ENCODE assay signal across 18 cellular contexts in genomic region chr2:85613717-85614515, GRCh38. TPM values are rescaled to one million over a fixed set of nuclear protein-coding genes. Genes with fewer than 3 reads are reported as not detected.
DNase-seq lines count a peak whose midpoint lies in the region; ATAC-seq lines count a peak whose summit lies in the region.
"Had no signal": no experiment of that assay in that cellular context is flagged by ENCODE, and none has a peak within 500 bp of the region (broad histone marks: within the 10 kb centered on the region; RNA-seq: fewer than 3 reads in every experiment).

No MANE protein-coding gene starts in this region.

- H3K9me2 ChIP-seq in Karpas-422 (replicated peaks; ENCODE audit: insufficient read depth, low read length) = no peaks in the 10 kb centered on the region
- H3K9me2 ChIP-seq: SK-N-SH had no signal

- no peaks in the 10 kb centered on the region for H3K27me3 ChIP-seq in Karpas-422 (ENCODE audit: low read length)

- H3K27ac Mint-ChIP-seq in stimulated activated naive CD8-positive, alpha-beta T cell treated with anti-CD3 and anti-CD28 coated beads, Interleukin-15, Interleukin-2, amounts not matched to agents 100 ng/mL and 50 ng/mL, for 24 hours = peak overlapping the region; percentile 41
- no peak overlapping the region for H3K27ac Mint-ChIP-seq in activated T-helper 17 cell treated with anti-CD3 and anti-CD28 coated beads, Interleukin-2, amount 50 U/mL, for 72 hours
- H3K27ac Mint-ChIP-seq in natural killer cell treated with Interleukin-12 subunit alpha and Interleukin-12 subunit beta and Interleukin-15 and Interleukin-18, amount 100 ng/mL, for 72 hours = peak overlapping the region in 1 of 2 donors; percentile 82
- H3K27ac Mint-ChIP-seq in stimulated activated naive B cell treated with anti-CD40 and anti-IgM and Interleukin-4, amounts not matched to agents 10 μg/mL and 1 μg/mL and 100 μg/mL, for 72 hours = no peak overlapping the region

- peaks cover 12% of the 10 kb centered on the region for H3K36me3 ChIP-seq in Karpas-422 (ENCODE audit: insufficient read depth, low read length)
- H3K36me3 ChIP-seq: thoracic aorta had no signal

- no peaks in the 10 kb centered on the region for H3K9me3 ChIP-seq in Karpas-422 (ENCODE audit: low read length)
- H3K9me3 ChIP-seq: SK-N-SH, thoracic aorta had no signal

- no peak overlapping the region for H3K9ac ChIP-seq in Karpas-422 (ENCODE audit: low read length)
- H3K9ac ChIP-seq: SK-N-SH had no signal

- H3K4me3 ChIP-seq in Karpas-422 (ENCODE audit: low read length) = no peak overlapping the region
- H3K4me3 ChIP-seq: thoracic aorta had no signal

- no peaks in the 10 kb centered on the region for H3K9me3 Mint-ChIP-seq in stimulated activated naive CD8-positive, alpha-beta T cell treated with anti-CD3 and anti-CD28 coated beads, Interleukin-15, Interleukin-2, amounts not matched to agents 100 ng/mL and 50 ng/mL, for 24 hours
- H3K9me3 Mint-ChIP-seq in activated T-helper 17 cell treated with anti-CD3 and anti-CD28 coated beads, Interleukin-2, amount 50 U/mL, for 72 hours = no peaks in the 10 kb centered on the region
- no peaks in the 10 kb centered on the region for H3K9me3 Mint-ChIP-seq in natural killer cell treated with Interleukin-12 subunit alpha and Interleukin-12 subunit beta and Interleukin-15 and Interleukin-18, amount 100 ng/mL, for 72 hours
- H3K9me3 Mint-ChIP-seq in stimulated activated naive B cell treated with anti-CD40 and anti-IgM and Interleukin-4, amounts not matched to agents 10 μg/mL and 1 μg/mL and 100 μg/mL, for 72 hours = no peaks in the 10 kb centered on the region
- H3K9me3 Mint-ChIP-seq: naive thymus-derived CD8-positive, alpha-beta T cell had no signal

- peaks cover 22% of the 10 kb centered on the region for H3K36me3 Mint-ChIP-seq in stimulated activated naive CD8-positive, alpha-beta T cell treated with anti-CD3 and anti-CD28 coated beads, Interleukin-15, Interleukin-2, amounts not matched to agents 100 ng/mL and 50 ng/mL, for 24 hours (ENCODE audit: low read depth)
- H3K36me3 Mint-ChIP-seq in activated T-helper 17 cell treated with anti-CD3 and anti-CD28 coated beads, Interleukin-2, amount 50 U/mL, for 72 hours (ENCODE audit: low read depth) = peaks cover 37% of the 10 kb centered on the region
- H3K36me3 Mint-ChIP-seq in natural killer cell treated with Interleukin-12 subunit alpha and Interleukin-12 subunit beta and Interleukin-15 and Interleukin-18, amount 100 ng/mL, for 72 hours = peaks cover 7% of the 10 kb centered on the region
- peaks cover 5 to 10% of the 10 kb centered on the region in 2 donors for H3K36me3 Mint-ChIP-seq in stimulated activated naive B cell treated with anti-CD40 and anti-IgM and Interleukin-4, amounts not matched to agents 10 μg/mL and 1 μg/mL and 100 μg/mL, for 72 hours

- peaks cover 36% of the 10 kb centered on the region for H3K4me1 Mint-ChIP-seq in stimulated activated naive CD8-positive, alpha-beta T cell treated with anti-CD3 and anti-CD28 coated beads, Interleukin-15, Interleukin-2, amounts not matched to agents 100 ng/mL and 50 ng/mL, for 24 hours (ENCODE audit: low read depth)
- H3K4me1 Mint-ChIP-seq in activated T-helper 17 cell treated with anti-CD3 and anti-CD28 coated beads, Interleukin-2, amount 50 U/mL, for 72 hours = peaks cover 1% of the 10 kb centered on the region
- H3K4me1 Mint-ChIP-seq in natural killer cell treated with Interleukin-12 subunit alpha and Interleukin-12 subunit beta and Interleukin-15 and Interleukin-18, amount 100 ng/mL, for 72 hours (ENCODE audit: low read depth in 2 of 2) = peaks cover 15 to 19% of the 10 kb centered on the region in 2 donors
- H3K4me1 Mint-ChIP-seq in stimulated activated naive B cell treated with anti-CD40 and anti-IgM and Interleukin-4, amounts not matched to agents 10 μg/mL and 1 μg/mL and 100 μg/mL, for 72 hours = peaks cover 6 to 37% of the 10 kb centered on the region in 2 donors

- H3K4me2 ChIP-seq in Karpas-422 (ENCODE audit: low read depth, low read length, poor library complexity, severe bottlenecking) = no peak overlapping the region
- H3K4me2 ChIP-seq: SK-N-SH had no signal

- peaks cover 42% of the 10 kb centered on the region for H3K4me1 ChIP-seq in Karpas-422 (ENCODE audit: low read length)

- peaks cover 62% of the 10 kb centered on the region for H3K79me2 ChIP-seq in Karpas-422 (ENCODE audit: low read length)

- H4K20me1 ChIP-seq in Karpas-422 (ENCODE audit: insufficient read depth, low read depth, low read length) = peaks cover 18% of the 10 kb centered on the region

- peak overlapping the region; percentile 22 for H3K4me3 Mint-ChIP-seq in stimulated activated naive CD8-positive, alpha-beta T cell treated with anti-CD3 and anti-CD28 coated beads, Interleukin-15, Interleukin-2, amounts not matched to agents 100 ng/mL and 50 ng/mL, for 24 hours
- H3K4me3 Mint-ChIP-seq in activated T-helper 17 cell treated with anti-CD3 and anti-CD28 coated beads, Interleukin-2, amount 50 U/mL, for 72 hours = peak overlapping the region; percentile 98
- H3K4me3 Mint-ChIP-seq in natural killer cell treated with Interleukin-12 subunit alpha and Interleukin-12 subunit beta and Interleukin-15 and Interleukin-18, amount 100 ng/mL, for 72 hours = peak overlapping the region; percentile 26
- H3K4me3 Mint-ChIP-seq in stimulated activated naive B cell treated with anti-CD40 and anti-IgM and Interleukin-4, amounts not matched to agents 10 μg/mL and 1 μg/mL and 100 μg/mL, for 72 hours = no peak overlapping the region

- DNase-seq in stimulated activated naive CD8-positive, alpha-beta T cell treated with anti-CD3 and anti-CD28 coated beads, Interleukin-15, Interleukin-2, amounts not matched to agents 100 U/mL and 50 U/mL, for 24 hours = no peak
- DNase-seq in natural killer cell treated with Interleukin-12 subunit alpha and Interleukin-12 subunit beta and Interleukin-15 and Interleukin-18, amount 100 ng/mL, for 72 hours (ENCODE audit: low spot score) = no peak
- no peak for DNase-seq in COLO829 (ENCODE audit: low spot score)
- DNase-seq in stimulated activated naive B cell treated with anti-CD40 and anti-IgM and Interleukin-4, amounts not matched to agents 10 μg/mL and 1 μg/mL and 100 μg/mL, for 72 hours = no peak
- no peak for DNase-seq in Karpas-422
- DNase-seq: activated CD4-positive, CD25-positive, alpha-beta regulatory T cell treated with anti-CD3 and anti-CD28 coated beads, Interleukin-2, amount 50 U/mL, for 72 hours; foreskin fibroblast; hippocampal formation; Kasumi-1; naive thymus-derived CD8-positive, alpha-beta T cell; NCI-H1092; NCI-H2081; NCI-H446; SK-N-SH; stimulated activated CD8-positive, alpha-beta memory T cell treated with anti-CD3 and anti-CD28 coated beads, Interleukin-4, amount 100 ng/mL, for 48 hours had no signal

- no peak for ATAC-seq in stimulated activated naive CD8-positive, alpha-beta T cell treated with anti-CD3 and anti-CD28 coated beads, Interleukin-15, Interleukin-2, amounts not matched to agents 100 U/mL and 50 U/mL, for 24 hours
- no peak for ATAC-seq in activated T-helper 17 cell treated with anti-CD3 and anti-CD28 coated beads, Interleukin-2, amount 50 U/mL, for 72 hours (replicated peaks)
- ATAC-seq in natural killer cell treated with Interleukin-12 subunit alpha and Interleukin-12 subunit beta and Interleukin-15 and Interleukin-18, amount 100 ng/mL, for 72 hours = no peak
- ATAC-seq in stimulated activated naive B cell treated with anti-CD40 and anti-IgM and Interleukin-4, amounts not matched to agents 10 μg/mL and 1 μg/mL and 100 μg/mL, for 72 hours (replicated peaks) = no peak
- ATAC-seq: naive thymus-derived CD8-positive, alpha-beta T cell had no signal

- H3K27ac ChIP-seq in Karpas-422 (ENCODE audit: low read length) = no peak overlapping the region
- H3K27ac ChIP-seq: thoracic aorta had no signal

- no peak overlapping the region for H2AFZ ChIP-seq in Karpas-422 (ENCODE audit: low read length)

- no peaks in the 10 kb centered on the region for H3K27me3 Mint-ChIP-seq in stimulated activated naive CD8-positive, alpha-beta T cell treated with anti-CD3 and anti-CD28 coated beads, Interleukin-15, Interleukin-2, amounts not matched to agents 100 ng/mL and 50 ng/mL, for 24 hours
- no peaks in the 10 kb centered on the region for H3K27me3 Mint-ChIP-seq in activated T-helper 17 cell treated with anti-CD3 and anti-CD28 coated beads, Interleukin-2, amount 50 U/mL, for 72 hours
- no peaks in the 10 kb centered on the region for H3K27me3 Mint-ChIP-seq in natural killer cell treated with Interleukin-12 subunit alpha and Interleukin-12 subunit beta and Interleukin-15 and Interleukin-18, amount 100 ng/mL, for 72 hours
- H3K27me3 Mint-ChIP-seq in stimulated activated naive B cell treated with anti-CD40 and anti-IgM and Interleukin-4, amounts not matched to agents 10 μg/mL and 1 μg/mL and 100 μg/mL, for 72 hours = no peaks in the 10 kb centered on the region
- H3K27me3 Mint-ChIP-seq: naive thymus-derived CD8-positive, alpha-beta T cell had no signal

RNA-seq across cellular contexts. Expression of gene C2orf68, which starts 2.0 kb away (rescaled TPM):
- 10 to 100 TPM; 21.6 to 32.5 TPM for total RNA-seq in activated T-helper 17 cell treated with anti-CD3 and anti-CD28 coated beads, Interleukin-2, amount 50 U/mL, for 72 hours
- 10 to 100 TPM; 29.1 to 29.2 TPM for total RNA-seq in natural killer cell treated with Interleukin-12 subunit alpha and Interleukin-12 subunit beta and Interleukin-15 and Interleukin-18, amount 100 ng/mL, for 72 hours
- total RNA-seq in Karpas-422 (2014; rRNA removed; shearing (Covaris generic); ENCODE audit: low replicate concordance) = 69.1 and 111 TPM in 2 replicates

RNA-seq across cellular contexts. Expression of gene USP39, which starts 2.1 kb away (rescaled TPM):
- 10 to 100 TPM; 48.8 to 79.2 TPM for total RNA-seq in activated T-helper 17 cell treated with anti-CD3 and anti-CD28 coated beads, Interleukin-2, amount 50 U/mL, for 72 hours
- total RNA-seq in natural killer cell treated with Interleukin-12 subunit alpha and Interleukin-12 subunit beta and Interleukin-15 and Interleukin-18, amount 100 ng/mL, for 72 hours = 100 to 1,000 TPM in 1 of 2 donors, 10 to 100 TPM in 1; 72.9 to 107 TPM
- total RNA-seq in Karpas-422 (2014; rRNA removed; shearing (Covaris generic); ENCODE audit: low replicate concordance) = 111 and 118 TPM in 2 replicates

RNA-seq across cellular contexts. Expression of gene TMEM150A, which starts 11.4 kb away (rescaled TPM):
- 1 to 10 TPM; 3.3 to 3.7 TPM for total RNA-seq in activated T-helper 17 cell treated with anti-CD3 and anti-CD28 coated beads, Interleukin-2, amount 50 U/mL, for 72 hours
- 1 to 10 TPM; 4.7 to 6.4 TPM for total RNA-seq in natural killer cell treated with Interleukin-12 subunit alpha and Interleukin-12 subunit beta and Interleukin-15 and Interleukin-18, amount 100 ng/mL, for 72 hours
- total RNA-seq in Karpas-422 (2014; rRNA removed; shearing (Covaris generic); ENCODE audit: low replicate concordance) = 13.3 and 17.2 TPM in 2 replicates

RNA-seq across cellular contexts. Expression of gene RNF181, which starts 18.4 kb away (rescaled TPM):
- total RNA-seq in activated T-helper 17 cell treated with anti-CD3 and anti-CD28 coated beads, Interleukin-2, amount 50 U/mL, for 72 hours = 100 to 1,000 TPM; 116 to 156 TPM
- 100 to 1,000 TPM; 116 to 149 TPM for total RNA-seq in natural killer cell treated with Interleukin-12 subunit alpha and Interleukin-12 subunit beta and Interleukin-15 and Interleukin-18, amount 100 ng/mL, for 72 hours
- total RNA-seq in Karpas-422 (2014; rRNA removed; shearing (Covaris generic); ENCODE audit: low replicate concordance) = 332 and 398 TPM in 2 replicates

RNA-seq across cellular contexts. Expression of gene VAMP5, which starts 29.7 kb away (rescaled TPM):
- 10 to 100 TPM; 36.8 to 51.2 TPM for total RNA-seq in activated T-helper 17 cell treated with anti-CD3 and anti-CD28 coated beads, Interleukin-2, amount 50 U/mL, for 72 hours
- total RNA-seq in natural killer cell treated with Interleukin-12 subunit alpha and Interleukin-12 subunit beta and Interleukin-15 and Interleukin-18, amount 100 ng/mL, for 72 hours = 10 to 100 TPM; 30.5 to 50.7 TPM
- 0.29 TPM in 1 of 2 replicates, not detected in the other for total RNA-seq in Karpas-422 (2014; rRNA removed; shearing (Covaris generic); ENCODE audit: low replicate concordance)

Comparison
In these comparisons a context has a peak if more than half of its experiments do, and no peak if none do; other contexts are left out.
1. H3K4me3 Mint-ChIP-seq: peak in stimulated activated naive CD8-positive, alpha-beta T cell treated with anti-CD3 and anti-CD28 coated beads, Interleukin-15, Interleukin-2, amounts not matched to agents 100 ng/mL and 50 ng/mL, for 24 hours (single experiment), activated T-helper 17 cell treated with anti-CD3 and anti-CD28 coated beads, Interleukin-2, amount 50 U/mL, for 72 hours (single experiment) and natural killer cell treated with Interleukin-12 subunit alpha and Interleukin-12 subunit beta and Interleukin-15 and Interleukin-18, amount 100 ng/mL, for 72 hours (single experiment); none in stimulated activated naive B cell treated with anti-CD40 and anti-IgM and Interleukin-4, amounts not matched to agents 10 μg/mL and 1 μg/mL and 100 μg/mL, for 72 hours (0 of 2).